Comparison of ENCODE assay signal across 17 cellular contexts in the genomic region with DNA sequence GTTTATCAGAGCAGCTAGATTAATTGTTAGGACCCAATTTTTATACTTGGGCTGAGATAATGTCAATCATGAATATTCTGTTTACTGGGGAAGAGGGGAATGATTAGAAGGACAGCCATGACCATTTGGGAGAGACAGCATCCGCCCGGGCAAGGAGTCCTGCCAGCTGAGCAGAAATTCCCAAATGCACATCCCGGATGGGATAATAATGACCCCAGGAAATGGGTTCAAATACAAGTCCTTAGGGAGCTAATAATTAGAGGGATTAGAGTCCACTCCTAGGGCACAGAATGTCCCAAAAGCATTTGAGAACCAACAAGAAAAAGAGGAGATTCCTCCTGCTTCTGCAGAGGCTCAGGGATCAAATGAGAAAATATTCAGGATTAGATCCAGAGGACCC.
"Had no signal": no experiment of that assay in that cellular context is flagged by ENCODE, and none has a peak within 500 bp of the region (broad histone marks: within the 10 kb centered on the region; RNA-seq: fewer than 3 reads in every experiment).

No MANE protein-coding gene starts in this region.

- H3K4me3 ChIP-seq: psoas muscle, transverse colon had no signal

- DNase-seq: activated CD4-positive, alpha-beta memory T cell treated with anti-CD3 and anti-CD28 coated beads, Interleukin-2, amount 10 ng/mL, durations not matched to agents 7 days and 5 days; activated CD4-positive, alpha-beta T cell treated with anti-CD3 and anti-CD28 coated beads for 4 hours; activated effector memory CD4-positive, alpha-beta T cell treated with anti-CD3 and anti-CD28 coated beads, Interleukin-2, amount 50 U/mL, for 16 hours; activated T-cell treated with anti-CD3 and anti-CD28 coated beads, Interleukin-2, amount 50 U/mL, for 4 hours; effector memory CD4-positive, alpha-beta T cell; foreskin keratinocyte; left colon; mesenchymal stem cell; naive thymus-derived CD8-positive, alpha-beta T cell; stimulated activated CD4-positive, alpha-beta T cell treated with anti-CD3 and anti-CD28 coated beads, Interleukin-2, amount 100 ng/mL, for 48 hours; stimulated activated naive B cell treated with anti-CD40 and anti-IgM and Interleukin-4, amounts not matched to agents 10 μg/mL and 1 μg/mL and 100 μg/mL, for 72 hours; SW 1271; transverse colon had no signal

- H3K4me1 ChIP-seq: foreskin keratinocyte, psoas muscle had no signal

- H3K9me3 ChIP-seq: psoas muscle, transverse colon had no signal

- ATAC-seq: activated naive CD4-positive, alpha-beta T cell treated with anti-CD3 and anti-CD28 coated beads, Interleukin-2, amount 50 U/mL, for 72 hours; activated T-cell treated with anti-CD3 and anti-CD28 coated beads, Interleukin-2, amount 50 U/mL, for 4 hours; foreskin keratinocyte; left colon; naive thymus-derived CD8-positive, alpha-beta T cell; stimulated activated naive B cell treated with anti-CD40 and anti-IgM and Interleukin-4, amounts not matched to agents 10 μg/mL and 1 μg/mL and 100 μg/mL, for 72 hours; WTC11 had no signal

- H3K36me3 ChIP-seq: transverse colon had no signal

- FAIRE-seq: TTC549 had no signal

- H3K27me3 ChIP-seq: foreskin keratinocyte, transverse colon had no signal

- H3K27ac ChIP-seq: foreskin keratinocyte, psoas muscle had no signal
